ENCODE assay signal across 26 cellular contexts in genomic region chr2:44121899-44122298, GRCh38.
"Had no signal": no experiment of that assay in that cellular context is flagged by ENCODE, and none has a peak within 500 bp of the region (broad histone marks: within the 10 kb centered on the region; RNA-seq: fewer than 3 reads in every experiment).

No MANE protein-coding gene starts in this region.

- H3K4me3 Mint-ChIP-seq: activated CD4-positive, alpha-beta T cell treated with anti-CD3 and anti-CD28 coated beads for 36 hours; activated naive CD4-positive, alpha-beta T cell treated with anti-CD3 and anti-CD28 coated beads, Interleukin-2, amount 10 ng/mL, durations not matched to agents 7 days and 5 days; activated T-helper 1 cell treated with anti-CD3 and anti-CD28 coated beads, Interleukin-12 subunit alpha, Interleukin-12 subunit beta, Interleukin-2, Interleukin-4 antibody, amounts not matched to agents 30 ng/mL and 10 ng/mL and 1 ng/mL, durations not matched to agents 14 hours and 24 hours and 36 hours; nephron progenitor cell; stimulated activated memory B cell treated with anti-CD40 and anti-IgM and Interleukin-4, amounts not matched to agents 10 μg/mL and 1 μg/mL and 100 μg/mL, for 72 hours; stimulated activated naive CD8-positive, alpha-beta T cell treated with anti-CD3 and anti-CD28 coated beads, Interleukin-15, amount 100 ng/mL, for 72 hours had no signal

- H3K27ac Mint-ChIP-seq: activated CD4-positive, alpha-beta T cell treated with anti-CD3 and anti-CD28 coated beads for 36 hours; activated naive CD4-positive, alpha-beta T cell treated with anti-CD3 and anti-CD28 coated beads, Interleukin-2, amount 10 ng/mL, durations not matched to agents 7 days and 5 days; activated T-helper 1 cell treated with anti-CD3 and anti-CD28 coated beads, Interleukin-12 subunit alpha, Interleukin-12 subunit beta, Interleukin-2, Interleukin-4 antibody, amounts not matched to agents 30 ng/mL and 10 ng/mL and 1 ng/mL, durations not matched to agents 14 hours and 24 hours and 36 hours; nephron progenitor cell; progenitor cell of endocrine pancreas; stimulated activated memory B cell treated with anti-CD40 and anti-IgM and Interleukin-4, amounts not matched to agents 10 μg/mL and 1 μg/mL and 100 μg/mL, for 72 hours; stimulated activated naive CD8-positive, alpha-beta T cell treated with anti-CD3 and anti-CD28 coated beads, Interleukin-15, amount 100 ng/mL, for 72 hours had no signal

- H3K9me3 Mint-ChIP-seq: activated naive CD4-positive, alpha-beta T cell treated with anti-CD3 and anti-CD28 coated beads, Interleukin-2, amount 10 ng/mL, durations not matched to agents 7 days and 5 days; activated T-helper 1 cell treated with anti-CD3 and anti-CD28 coated beads, Interleukin-12 subunit alpha, Interleukin-12 subunit beta, Interleukin-2, Interleukin-4 antibody, amounts not matched to agents 30 ng/mL and 10 ng/mL and 1 ng/mL, durations not matched to agents 14 hours and 24 hours and 36 hours; nephron progenitor cell; stimulated activated memory B cell treated with anti-CD40 and anti-IgM and Interleukin-4, amounts not matched to agents 10 μg/mL and 1 μg/mL and 100 μg/mL, for 72 hours; stimulated activated naive CD8-positive, alpha-beta T cell treated with anti-CD3 and anti-CD28 coated beads, Interleukin-15, amount 100 ng/mL, for 72 hours had no signal

- DNase-seq: activated CD4-positive, alpha-beta T cell treated with anti-CD3 and anti-CD28 coated beads for 36 hours; activated CD4-positive, CD25-positive, alpha-beta regulatory T cell; activated effector memory CD4-positive, alpha-beta T cell treated with anti-CD3 and anti-CD28 coated beads, Interleukin-2, amount 50 U/mL, for 16 hours; activated naive CD4-positive, alpha-beta T cell treated with anti-CD3 and anti-CD28 coated beads, Interleukin-2, amount 10 ng/mL, durations not matched to agents 7 days and 5 days; activated T-cell treated with anti-CD3 and anti-CD28 coated beads for 4 hours; dermis blood vessel endothelial cell; effector CD8-positive, alpha-beta T cell; gastrocnemius medialis; islet precursor cell; left cardiac atrium; left ventricle myocardium superior; mucosa of descending colon; nephron progenitor cell; retina; stimulated activated CD4-positive, alpha-beta T cell treated with anti-CD3 and anti-CD28 coated beads, Interleukin-12 subunit alpha, Interleukin-12 subunit beta, amount 100 ng/mL, for 4 hours; stimulated activated CD4-positive, alpha-beta T cell treated with anti-CD3 and anti-CD28 coated beads, Interleukin-4, amount 100 ng/mL, for 24 hours; stimulated activated naive CD8-positive, alpha-beta T cell treated with anti-CD3 and anti-CD28 coated beads, Interleukin-15, amount 100 ng/mL, for 72 hours; transverse colon had no signal

- H3K27ac ChIP-seq: breast epithelium, gastrocnemius medialis, hepatocyte, skin epidermis, suprapubic skin, transverse colon had no signal

- H3K36me3 Mint-ChIP-seq: activated naive CD4-positive, alpha-beta T cell treated with anti-CD3 and anti-CD28 coated beads, Interleukin-2, amount 10 ng/mL, durations not matched to agents 7 days and 5 days; stimulated activated memory B cell treated with anti-CD40 and anti-IgM and Interleukin-4, amounts not matched to agents 10 μg/mL and 1 μg/mL and 100 μg/mL, for 72 hours had no signal

- H3K4me1 Mint-ChIP-seq: nephron progenitor cell; stimulated activated memory B cell treated with anti-CD40 and anti-IgM and Interleukin-4, amounts not matched to agents 10 μg/mL and 1 μg/mL and 100 μg/mL, for 72 hours had no signal

- ATAC-seq: activated CD4-positive, alpha-beta T cell treated with anti-CD3 and anti-CD28 coated beads for 36 hours; gastrocnemius medialis; left cardiac atrium; left ventricle myocardium superior; mucosa of descending colon; sciatic nerve; stimulated activated memory B cell treated with anti-CD40 and anti-IgM and Interleukin-4, amounts not matched to agents 10 μg/mL and 1 μg/mL and 100 μg/mL, for 72 hours; stimulated activated naive CD8-positive, alpha-beta T cell treated with anti-CD3 and anti-CD28 coated beads, Interleukin-15, amount 100 ng/mL, for 72 hours had no signal

- H3K27me3 Mint-ChIP-seq: progenitor cell of endocrine pancreas; stimulated activated memory B cell treated with anti-CD40 and anti-IgM and Interleukin-4, amounts not matched to agents 10 μg/mL and 1 μg/mL and 100 μg/mL, for 72 hours; stimulated activated naive CD8-positive, alpha-beta T cell treated with anti-CD3 and anti-CD28 coated beads, Interleukin-15, amount 100 ng/mL, for 72 hours had no signal
